In the genomic region with DNA sequence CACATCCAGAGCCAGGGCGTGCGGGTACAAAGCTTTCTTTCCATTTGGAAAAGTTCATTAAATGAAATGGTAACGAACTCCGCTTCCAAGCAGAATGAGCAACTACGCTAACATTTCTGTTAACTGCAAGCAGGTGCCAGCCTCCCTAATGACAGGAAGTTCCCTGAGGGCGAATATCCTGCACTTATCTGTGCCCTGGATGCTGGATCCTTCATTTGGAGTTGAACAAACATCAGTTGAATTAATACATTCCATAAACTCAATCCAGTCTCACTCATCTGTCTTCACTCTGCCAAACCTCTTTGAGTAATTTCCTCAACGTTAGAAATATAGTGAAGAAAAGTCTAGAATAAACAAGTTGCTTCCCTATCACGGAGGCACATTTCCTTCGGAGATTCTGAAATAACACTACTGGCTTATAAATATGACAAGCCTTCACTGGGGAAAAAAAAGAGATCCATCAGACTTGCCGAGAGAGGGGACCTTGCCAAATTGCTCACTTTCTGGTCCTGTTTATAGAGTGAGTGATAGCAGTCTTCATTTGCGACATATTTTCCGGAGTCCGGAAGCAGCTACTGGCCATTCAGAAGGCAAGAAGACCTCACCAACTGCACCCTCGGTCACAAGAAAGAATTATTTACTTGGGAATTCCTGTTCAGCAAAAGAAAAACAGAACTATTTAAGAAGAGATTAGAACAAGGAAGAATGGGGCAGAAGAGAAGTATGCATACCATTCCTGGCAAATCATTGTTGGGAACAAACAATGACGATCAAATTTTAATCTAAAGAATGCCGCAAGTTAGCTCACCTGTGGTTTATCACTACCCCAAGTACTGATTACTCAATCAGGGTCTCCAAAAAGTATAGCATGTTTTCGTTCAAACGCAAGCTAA, we compare ENCODE assay signal across 9 cellular contexts.
A peak's percentile ranks its signal among the peaks of the same experiment; 100 is the strongest.
DNase-seq lines count a peak whose midpoint lies in the region; ATAC-seq and TF ChIP-seq lines count a peak whose summit lies in the region.
"Had no signal": no experiment of that assay in that cellular context is flagged by ENCODE, and none has a peak within 500 bp of the region (broad histone marks: within the 10 kb centered on the region; RNA-seq: fewer than 3 reads in every experiment).

No MANE protein-coding gene starts in this region.

- H3K4me1 ChIP-seq in fibroblast of lung (ENCODE audit: control insufficient read depth, extremely low read depth, insufficient read depth, low read length) (peaks cover 5% of the 10 kb centered on the region), ovary (ENCODE audit: insufficient read depth) (no peaks in the 10 kb centered on the region)

- H3K4me3 ChIP-seq in fibroblast of lung (replicated peaks in 1 of 4; ENCODE audit: control extremely low read depth in 1 of 4, insufficient read depth in 1 of 4, low read depth in 3 of 4, low read length in 4 of 4) (peak overlapping the region in 1 of 4 experiments; percentile 37), ovary (no peak overlapping the region)

- H3K4me2 ChIP-seq in fibroblast of lung (ENCODE audit: extremely low read depth, insufficient read depth, low read length) = peak overlapping the region; percentile 28

- H3K36me3 Mint-ChIP-seq in T-cell (peaks cover 37% of the 10 kb centered on the region), neural crest cell (ENCODE audit: low read depth) (peaks cover 3% of the 10 kb centered on the region)

- peak overlapping the region; percentile 72 to 93 for H3K27ac Mint-ChIP-seq in T-cell
- H3K27ac Mint-ChIP-seq in neural crest cell (ENCODE audit: unreplicated experiment) = peak overlapping the region; percentile 62

- CTCF ChIA-PET in T-cell (lab: Charles Lee) = interaction anchor here (0.9 to 1.2 kb wide), 4 partner anchors 10 to 33 kb away, joined by 3 read pairs; no protein-coding TSS in a partner anchor

- H3K36me3 ChIP-seq in fibroblast of lung (ENCODE audit: control insufficient read depth, insufficient read depth, low read length) (no peaks in the 10 kb centered on the region), ovary (no peaks in the 10 kb centered on the region)

- peak overlapping the region; percentile 11 for H2AFZ ChIP-seq in fibroblast of lung (ENCODE audit: low read length)

- 75 to 79% (median 78%) methylated on average over 18 of the region's 18 CpGs for WGBS in ovary, 3 donors

- ATAC-seq in T-cell (replicated peaks in 1 of 4) (no peak), GM21381 (IDR thresholded peaks at IDR 0.05; ENCODE audit: unreplicated experiment) (no peak), GM21737 (IDR thresholded peaks at IDR 0.05; ENCODE audit: unreplicated experiment) (no peak)

- POLR2A ChIA-PET in T-cell (lab: Charles Lee) = interaction anchor here (0.5 to 1.3 kb wide), 9 partner anchors 13 to 259 kb away, joined by 3 to 4 read pairs (median 3); a partner anchor contains a TSS

- TF ChIP-seq POLR2A in ovary (IDR thresholded peaks at IDR 0.05) = no peak

- H3K9me3 ChIP-seq in fibroblast of lung (ENCODE audit: control insufficient read depth, insufficient read depth, low read depth, low read length) = no peaks in the 10 kb centered on the region
- H3K9me3 ChIP-seq in ovary = no peaks in the 10 kb centered on the region

- peak overlapping the region; percentile 17 for H3K27ac ChIP-seq in fibroblast of lung (ENCODE audit: insufficient read depth, low read length)
- no peak overlapping the region for H3K27ac ChIP-seq in ovary

- H4K20me1 ChIP-seq in fibroblast of lung (ENCODE audit: control insufficient read depth, extremely low read depth, insufficient read depth, low read length) = no peaks in the 10 kb centered on the region

- H3K4me3 Mint-ChIP-seq in T-cell (peak overlapping the region in 1 of 3 donors; percentile 45), neural crest cell (no peak overlapping the region)

- H3K27me3 Mint-ChIP-seq in T-cell (no peaks in the 10 kb centered on the region), neural crest cell (ENCODE audit: low read depth) (no peaks in the 10 kb centered on the region)

- DNase-seq in EL (peak; percentile 52), T-cell (no peak), fibroblast of lung (ENCODE audit: low read depth in 2 of 2) (peak; percentile 47 to 53), neural crest cell (ENCODE audit: low read depth, low spot score) (no peak), ovary (no peak)
- no peak for DNase-seq in stimulated activated CD4-positive, alpha-beta T cell treated with anti-CD3 and anti-CD28 coated beads, Interleukin-4, amount 100 ng/mL, for 1 hour
- DNase-seq: central memory CD4-positive, alpha-beta T cell had no signal

- H3K27me3 ChIP-seq in fibroblast of lung (ENCODE audit: control insufficient read depth, insufficient read depth, low read length) (no peaks in the 10 kb centered on the region), ovary (no peaks in the 10 kb centered on the region)

- H3K79me2 ChIP-seq in fibroblast of lung (ENCODE audit: control insufficient read depth, insufficient read depth, low read length) = peaks cover 52% of the 10 kb centered on the region

- H3K9ac ChIP-seq in fibroblast of lung (ENCODE audit: insufficient read depth, low read length) = no peak overlapping the region

- H3K4me1 Mint-ChIP-seq in T-cell (peaks cover 88 to 94% (median 91%) of the 10 kb centered on the region in 3 donors), neural crest cell (peaks cover 29% of the 10 kb centered on the region)

- H3K9me3 Mint-ChIP-seq in T-cell (no peaks in the 10 kb centered on the region), neural crest cell (no peaks in the 10 kb centered on the region)

- TF ChIP-seq EP300 in ovary (IDR thresholded peaks at IDR 0.05) = no peak

- TF ChIP-seq CTCF in fibroblast of lung (conservative IDR thresholded peaks at IDR 0.05 in 1 of 2, IDR thresholded peaks at IDR 0.05 in 1 of 2; ENCODE audit: low read depth in 1 of 2, low read length in 2 of 2) = no peak
- TF ChIP-seq CTCF in neural crest cell (conservative IDR thresholded peaks at IDR 0.05) = no peak
- no peak for TF ChIP-seq CTCF in ovary (IDR thresholded peaks at IDR 0.05)

- intact Hi-C loops in ovary (cut with DNase I) = no loop called here

Comparison
In these comparisons a context has a peak if more than half of its experiments do, and no peak if none do; other contexts are left out.
1. DNase-seq: peak in EL (single experiment) and fibroblast of lung (2 of 2); none in T-cell (0 of 34), neural crest cell (single experiment), stimulated activated CD4-positive, alpha-beta T cell treated with anti-CD3 and anti-CD28 coated beads, Interleukin-4, amount 100 ng/mL, for 1 hour (single experiment) and ovary (0 of 5).